ENCODE assay signal across 12 cellular contexts in the genomic region with DNA sequence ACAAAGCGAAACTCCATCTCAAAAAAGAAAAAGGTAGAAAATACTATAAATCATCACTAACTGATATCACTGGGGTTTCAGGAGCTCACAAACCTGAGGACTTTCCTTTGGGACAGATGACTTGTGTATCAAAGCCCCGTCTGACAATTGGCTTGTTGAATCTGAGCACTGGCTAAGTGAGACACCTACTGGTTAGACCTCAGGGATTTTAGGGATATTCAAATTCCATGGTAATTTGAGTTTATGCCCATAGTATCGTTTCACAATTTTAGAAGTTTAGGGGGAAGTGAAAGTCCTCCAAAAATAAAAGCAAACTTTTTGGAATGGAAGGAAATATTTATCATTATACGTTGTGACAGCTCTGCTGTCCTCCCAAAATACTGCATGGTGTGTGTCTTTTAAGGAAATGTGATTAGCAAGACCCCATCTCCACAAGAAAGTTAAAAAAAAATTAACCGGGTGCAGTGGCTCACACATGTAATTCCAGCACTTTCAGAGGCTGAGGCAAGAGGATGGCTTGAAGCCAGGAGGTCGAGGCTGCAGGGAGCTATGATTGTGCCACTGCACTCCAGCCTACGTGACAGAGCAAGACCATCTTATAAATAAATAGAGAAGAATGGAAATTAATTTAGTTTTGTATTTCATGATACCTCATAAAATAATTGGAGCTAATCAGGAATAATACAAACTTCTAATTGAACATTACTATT. TPM values are rescaled to one million over a fixed set of nuclear protein-coding genes. Genes with fewer than 3 reads are reported as not detected.
DNase-seq lines count a peak whose midpoint lies in the region; ATAC-seq and TF ChIP-seq lines count a peak whose summit lies in the region.
"Had no signal": no experiment of that assay in that cellular context is flagged by ENCODE, and none has a peak within 500 bp of the region (broad histone marks: within the 10 kb centered on the region; RNA-seq: fewer than 3 reads in every experiment).

No MANE protein-coding gene starts in this region.

- H2AFZ ChIP-seq in SK-N-SH (ENCODE audit: low read depth), result no peak overlapping the region

- H3K9me2 ChIP-seq in SK-N-SH, result no peaks in the 10 kb centered on the region

- H3F3A ChIP-seq in SK-N-SH (replicated peaks; ENCODE audit: insufficient read depth), result no peaks in the 10 kb centered on the region

- H3K4me2 ChIP-seq in SK-N-SH, result no peak overlapping the region

- WGBS in SK-N-SH (ENCODE audit: low lambda C conversion rate), result 62% methylated on average over 7 of the region's 7 CpGs

- DNase-seq in AML-193 (lab: John Stamatoyannopoulos, UW), result peak; percentile 20 to 29
- DNase-seq in HT-29 (ENCODE audit: low spot score), result peak; percentile 47
- no peak for DNase-seq in SK-N-SH
- peak; percentile 16 for DNase-seq in glomerular endothelial cell (ENCODE audit: extremely low read depth, low read depth, low spot score)
- DNase-seq in superior temporal gyrus (ENCODE audit: extremely low spot score), result no peak
- no peak for DNase-seq in GM10248 (ENCODE audit: extremely low spot score)
- DNase-seq in 8988T, result no peak
- DNase-seq: activated B cell treated with CpG ODN at 0.5 μM for 24 hours, NCI-H1105 treated with DMSO at 0.1 percent for 48 hours had no signal

- peaks cover 51% of the 10 kb centered on the region for H4K20me1 ChIP-seq in SK-N-SH (ENCODE audit: insufficient read depth)

- H3K4me3 ChIP-seq in SK-N-SH (ENCODE audit: low read depth in 2 of 2, low read length in 1 of 2), result no peak overlapping the region
- H3K4me3 ChIP-seq: body of pancreas, thoracic aorta had no signal

- H3K27ac ChIP-seq in SK-N-SH (ENCODE audit: low read depth in 2 of 2, low read length in 1 of 2), result no peak overlapping the region
- H3K27ac ChIP-seq: body of pancreas, thoracic aorta had no signal

- TF ChIP-seq RAD21 in SK-N-SH (IDR thresholded peaks at IDR 0.05; ENCODE audit: low read length), result peak; percentile 61

- H3K9me3 ChIP-seq in SK-N-SH, result no peaks in the 10 kb centered on the region
- H3K9me3 ChIP-seq: body of pancreas, thoracic aorta had no signal

- H3K4me1 ChIP-seq in SK-N-SH (ENCODE audit: control insufficient read depth in 1 of 2, insufficient read depth in 2 of 2, low read depth in 1 of 2, low read length in 1 of 2), result no peaks in the 10 kb centered on the region
- H3K4me1 ChIP-seq: body of pancreas had no signal

- H3K36me3 ChIP-seq in SK-N-SH (replicated peaks in 1 of 2; ENCODE audit: control insufficient read depth in 1 of 2, insufficient read depth in 2 of 2, low read length in 1 of 2), result peaks cover 0 to 3% of the 10 kb centered on the region in 2 experiments
- H3K36me3 ChIP-seq: thoracic aorta had no signal

- CTCF ChIA-PET in SK-N-SH (lab: Yijun Ruan, JAX) (interaction anchor here (0.8 to 4.7 kb wide), 4 partner anchors 31 to 427 kb away, joined by 3 to 33 read pairs (median 4); no protein-coding TSS in a partner anchor), GM10248 (lab: Yijun Ruan, JAX) (interaction anchor here (1.3 to 5.0 kb wide), 4 partner anchors 8 to 427 kb away, joined by 3 to 19 read pairs (median 8); no protein-coding TSS in a partner anchor)

- TF ChIP-seq CTCF in SK-N-SH (IDR thresholded peaks at IDR 0.05), result peak; percentile 43
- TF ChIP-seq CTCF in GM10248 (IDR thresholded peaks at IDR 0.05; ENCODE audit: control extremely low read depth, extremely low read depth, low read depth, missing control alignments), result no peak

- TF ChIP-seq EP300 in SK-N-SH (IDR thresholded peaks at IDR 0.05; ENCODE audit: borderline replicate concordance in 1 of 2, low read depth in 1 of 2, low read length in 1 of 2), result no peak

- no peak overlapping the region for H3K9ac ChIP-seq in SK-N-SH

- H3K79me2 ChIP-seq in SK-N-SH (ENCODE audit: insufficient read depth), result peaks cover 100% of the 10 kb centered on the region

- H3K27me3 ChIP-seq in SK-N-SH (ENCODE audit: insufficient read depth), result no peaks in the 10 kb centered on the region
- H3K27me3 ChIP-seq: body of pancreas had no signal

- POLR2A ChIA-PET in SK-N-SH (lab: Yijun Ruan, JAX), result no interaction called here
- POLR2A ChIA-PET in GM10248 (lab: Yijun Ruan, JAX), result no interaction called here

- no peak for ATAC-seq in GM19395 (IDR thresholded peaks at IDR 0.05; ENCODE audit: unreplicated experiment)
- ATAC-seq: body of pancreas had no signal

TF ChIP-seq in SK-N-SH, 30 proteins besides CTCF, POLR2A, EP300 and RAD21:
- no peak for TF ChIP-seq GATA2 (CRISPR knock-in tag; IDR thresholded peaks at IDR 0.05)
- peak; percentile 28; the same call in 1 of the 2 replicates for TF ChIP-seq SMC3 (IDR thresholded peaks at IDR 0.05; ENCODE audit: low read depth, low read length)

RNA-seq across cellular contexts. Expression of a gene that starts 49.2 kb away (rescaled TPM):
- 43.5 and 45.5 TPM in 2 replicates for total RNA-seq in HT-29 (2014; rRNA removed; shearing (Covaris generic))
- polyA plus RNA-seq in SK-N-SH (2012; rRNA removed), result 11.3 and 12.8 TPM in 2 replicates
- 4.3 and 9.3 TPM in 2 replicates for polyA plus RNA-seq in SK-N-SH (2012; cell fraction: cytosol; rRNA removed)
- 4.7 and 7.0 TPM in 2 replicates for polyA plus RNA-seq in SK-N-SH (2012; cell fraction: nucleus; rRNA removed)
- 10.9 and 14.1 TPM in 2 replicates for total RNA-seq in glomerular endothelial cell

Comparison
In these comparisons a context has a peak if more than half of its experiments do, and no peak if none do; other contexts are left out.
1. DNase-seq: peak in AML-193 (2 of 2), HT-29 (single experiment) and glomerular endothelial cell (single experiment); none in SK-N-SH (single experiment), superior temporal gyrus (single experiment), GM10248 (single experiment) and 8988T (single experiment).